In genomic region chr15:58547628-58548307, GRCh38 we compare ENCODE assay signal across 21 cellular contexts.
DNase-seq lines count a peak whose midpoint lies in the region; ATAC-seq, FAIRE-seq and TF ChIP-seq lines count a peak whose summit lies in the region.
"Had no signal": no experiment of that assay in that cellular context is flagged by ENCODE, and none has a peak within 500 bp of the region (broad histone marks: within the 10 kb centered on the region; RNA-seq: fewer than 3 reads in every experiment).

No MANE protein-coding gene starts in this region.

- peak overlapping the region; percentile 95 for H3K27ac ChIP-seq in A549
- peak overlapping the region; percentile 56 for H3K27ac ChIP-seq in GM23248
- peak overlapping the region; percentile 82 for H3K27ac ChIP-seq in mesodermal cell (ENCODE audit: low read depth, low read length, severe bottlenecking)
- H3K27ac ChIP-seq: epithelial cell of prostate, KMS-11, ovary had no signal

- H3K4me2 ChIP-seq in A549 (peak overlapping the region; percentile 85), GM23248 (ENCODE audit: unreplicated experiment) (peak overlapping the region; percentile 73)
- H3K4me2 ChIP-seq: KMS-11 had no signal

- H3K9me3 ChIP-seq in A549 (no peaks in the 10 kb centered on the region), GM23248 (ENCODE audit: low read depth) (no peaks in the 10 kb centered on the region), mesodermal cell (ENCODE audit: control insufficient read depth, low read length) (no peaks in the 10 kb centered on the region)
- H3K9me3 ChIP-seq: mucosa of descending colon, ovary had no signal

- no peak overlapping the region for H3K4me3 ChIP-seq in A549
- H3K4me3 ChIP-seq in GM23248 = no peak overlapping the region
- no peak overlapping the region for H3K4me3 ChIP-seq in mesodermal cell (ENCODE audit: extremely low read depth, insufficient read depth, low read length, poor library complexity, severe bottlenecking)
- H3K4me3 ChIP-seq in lower leg skin (ENCODE audit: low read depth, poor library complexity, severe bottlenecking) = no peak overlapping the region
- H3K4me3 ChIP-seq: mucosa of descending colon, ovary had no signal

- H3F3A ChIP-seq in GM23248 (ENCODE audit: insufficient read depth) = peaks cover 22% of the 10 kb centered on the region

- H4K20me1 ChIP-seq in GM23248 (ENCODE audit: insufficient read depth) = no peaks in the 10 kb centered on the region

- no peak for TF ChIP-seq CTCF in A549 (IDR thresholded peaks at IDR 0.05)
- TF ChIP-seq CTCF in lower leg skin (IDR thresholded peaks at IDR 0.05) = no peak

- CTCF ChIA-PET in A549 (lab: Yijun Ruan, JAX) = interaction anchor here (0.5 to 2.3 kb wide), 18 partner anchors 8 to 987 kb away, joined by 3 to 9 read pairs (median 3); partner anchors contain the start of gene MINDY2

- in situ Hi-C loops in GM23248 (cut with MboI) = no loop called here

- no peak for TF ChIP-seq POLR2A in A549 (IDR thresholded peaks at IDR 0.05; ENCODE audit: low read length)
- TF ChIP-seq POLR2A in lower leg skin (IDR thresholded peaks at IDR 0.05) = no peak

- peaks cover 56% of the 10 kb centered on the region for H3K4me1 Mint-ChIP-seq in activated T-helper 2 cell treated with anti-CD3 and anti-CD28 coated beads, Interferon-gamma antibody, Interleukin-2, Interleukin-4, amounts not matched to agents 10 μg/mL and 5 μg/mL and 100 μg/mL, durations not matched to agents 14 hours and 24 hours and 36 hours (ENCODE audit: low read depth)

- no peak overlapping the region for H2AFZ ChIP-seq in GM23248

- peak; percentile 31 to 33; a peak in 4 of 6 replicates for ATAC-seq in A549
- ATAC-seq: activated naive CD8-positive, alpha-beta T cell treated with anti-CD3 and anti-CD28 coated beads, Interleukin-2, amount 50 U/mL, for 24 hours; activated T-cell treated with anti-CD3 and anti-CD28 coated beads, Interleukin-2, amount 50 U/mL, for 72 hours; mucosa of descending colon had no signal

- POLR2A ChIA-PET in A549 (lab: Yijun Ruan, JAX) = interaction anchor here (0.6 to 2.5 kb wide), 20 partner anchors 11 to 278 kb away, joined by 3 to 38 read pairs (median 5); partner anchors contain the start of genes ADAM10 and MINDY2

- no peaks in the 10 kb centered on the region for H3K27me3 ChIP-seq in GM23248 (replicated peaks; ENCODE audit: insufficient read depth)
- H3K27me3 ChIP-seq: ovary had no signal

- WGBS in A549 (ENCODE audit: missing lambda C conversion rate) = 71% methylated on average over 9 of the region's 9 CpGs
- WGBS in GM23248 (ENCODE audit: low coverage in 1 of 2, low lambda C conversion rate in 2 of 2, missing lambda C conversion rate in 2 of 2), 2 experiments = 85 to 92% methylated on average over 9 of the region's 9 CpGs
- 93 to 100% methylated on average over 4 to 6 of the region's 9 CpGs for WGBS in mesodermal cell (ENCODE audit: insufficient coverage in 2 of 2), 2 experiments
- WGBS in lower leg skin, 2 donors = 91 to 95% methylated on average over 9 of the region's 9 CpGs

- H3K36me3 ChIP-seq in GM23248 (ENCODE audit: low read depth) (no peaks in the 10 kb centered on the region), mesodermal cell (ENCODE audit: control insufficient read depth, insufficient read depth, low read length) (no peaks in the 10 kb centered on the region)
- H3K36me3 ChIP-seq: ovary had no signal

- no peaks in the 10 kb centered on the region for H3K9me3 Mint-ChIP-seq in activated T-helper 2 cell treated with anti-CD3 and anti-CD28 coated beads, Interferon-gamma antibody, Interleukin-2, Interleukin-4, amounts not matched to agents 10 μg/mL and 5 μg/mL and 100 μg/mL, durations not matched to agents 14 hours and 24 hours and 36 hours
- H3K9me3 Mint-ChIP-seq: activated naive CD8-positive, alpha-beta T cell treated with anti-CD3 and anti-CD28 coated beads, Interleukin-2, amount 50 U/mL, for 24 hours; activated T-cell treated with anti-CD3 and anti-CD28 coated beads, Interleukin-2, amount 50 U/mL, for 72 hours; stimulated activated naive CD8-positive, alpha-beta T cell treated with anti-CD3 and anti-CD28 coated beads, Interleukin-15, Interleukin-2, amounts not matched to agents 100 ng/mL and 50 ng/mL, for 24 hours had no signal

- peak overlapping the region; percentile 21 for H3K27ac Mint-ChIP-seq in activated T-helper 2 cell treated with anti-CD3 and anti-CD28 coated beads, Interferon-gamma antibody, Interleukin-2, Interleukin-4, amounts not matched to agents 10 μg/mL and 5 μg/mL and 100 μg/mL, durations not matched to agents 14 hours and 24 hours and 36 hours
- H3K27ac Mint-ChIP-seq: activated T-cell treated with anti-CD3 and anti-CD28 coated beads, Interleukin-2, amount 50 U/mL, for 72 hours; stimulated activated naive CD8-positive, alpha-beta T cell treated with anti-CD3 and anti-CD28 coated beads, Interleukin-15, Interleukin-2, amounts not matched to agents 100 ng/mL and 50 ng/mL, for 24 hours had no signal

- no peak for TF ChIP-seq RAD21 in A549 (conservative IDR thresholded peaks at IDR 0.05 in 1 of 2, IDR thresholded peaks at IDR 0.05 in 1 of 2)

- H3K9me2 ChIP-seq in GM23248 (ENCODE audit: insufficient read depth) = no peaks in the 10 kb centered on the region

- H3K4me3 Mint-ChIP-seq in activated T-helper 2 cell treated with anti-CD3 and anti-CD28 coated beads, Interferon-gamma antibody, Interleukin-2, Interleukin-4, amounts not matched to agents 10 μg/mL and 5 μg/mL and 100 μg/mL, durations not matched to agents 14 hours and 24 hours and 36 hours (ENCODE audit: low read depth) = no peak overlapping the region
- H3K4me3 Mint-ChIP-seq: activated naive CD8-positive, alpha-beta T cell treated with anti-CD3 and anti-CD28 coated beads, Interleukin-2, amount 50 U/mL, for 24 hours; activated T-cell treated with anti-CD3 and anti-CD28 coated beads, Interleukin-2, amount 50 U/mL, for 72 hours; stimulated activated naive CD8-positive, alpha-beta T cell treated with anti-CD3 and anti-CD28 coated beads, Interleukin-15, Interleukin-2, amounts not matched to agents 100 ng/mL and 50 ng/mL, for 24 hours had no signal

- peaks cover 3% of the 10 kb centered on the region for H3K36me3 Mint-ChIP-seq in activated T-helper 2 cell treated with anti-CD3 and anti-CD28 coated beads, Interferon-gamma antibody, Interleukin-2, Interleukin-4, amounts not matched to agents 10 μg/mL and 5 μg/mL and 100 μg/mL, durations not matched to agents 14 hours and 24 hours and 36 hours (ENCODE audit: low read depth)

- peaks cover 55% of the 10 kb centered on the region for H3K4me1 ChIP-seq in A549
- H3K4me1 ChIP-seq in GM23248 (ENCODE audit: insufficient read depth) = peaks cover 39% of the 10 kb centered on the region
- peaks cover 62% of the 10 kb centered on the region for H3K4me1 ChIP-seq in mesodermal cell (ENCODE audit: control insufficient read depth, insufficient read depth, low read length, poor library complexity, severe bottlenecking)

- FAIRE-seq in A549 (lab: Jason Lieb, UNC) = no peak
- FAIRE-seq: colon had no signal

- TF ChIP-seq EP300 in A549 (IDR thresholded peaks at IDR 0.05) = no peak

- H3K27me3 Mint-ChIP-seq in activated T-helper 2 cell treated with anti-CD3 and anti-CD28 coated beads, Interferon-gamma antibody, Interleukin-2, Interleukin-4, amounts not matched to agents 10 μg/mL and 5 μg/mL and 100 μg/mL, durations not matched to agents 14 hours and 24 hours and 36 hours (ENCODE audit: low read depth) = no peaks in the 10 kb centered on the region
- H3K27me3 Mint-ChIP-seq: activated naive CD8-positive, alpha-beta T cell treated with anti-CD3 and anti-CD28 coated beads, Interleukin-2, amount 50 U/mL, for 24 hours; stimulated activated naive CD8-positive, alpha-beta T cell treated with anti-CD3 and anti-CD28 coated beads, Interleukin-15, Interleukin-2, amounts not matched to agents 100 ng/mL and 50 ng/mL, for 24 hours had no signal

- intact Hi-C loops in activated T-helper 2 cell treated with anti-CD3 and anti-CD28 coated beads, Interferon-gamma antibody, Interleukin-2, Interleukin-4, amounts not matched to agents 10 μg/mL and 5 μg/mL and 100 μg/mL, durations not matched to agents 14 hours and 24 hours and 36 hours (cut with micrococcal nuclease) = loop anchor here (5.0 to 10.0 kb wide), 3 partner anchors 75 to 273 kb away; no protein-coding TSS in a partner anchor
- intact Hi-C loops in lower leg skin (cut with DNase I; ENCODE audit: low total_unique reads) = loop anchor here (10.0 kb wide), 1 partner anchor 113 kb away; the partner anchor contains the start of gene LIPC

- H3K9ac ChIP-seq in GM23248 = no peak overlapping the region
- H3K9ac ChIP-seq: KMS-11 had no signal

- H3K79me2 ChIP-seq in GM23248 (ENCODE audit: insufficient read depth) = no peaks in the 10 kb centered on the region

- DNase-seq in A549 (ENCODE audit: low read depth in 1 of 2, low spot score in 1 of 2) = no peak
- no peak for DNase-seq in GM23248
- no peak for DNase-seq in activated T-helper 2 cell treated with anti-CD3 and anti-CD28 coated beads, Interferon-gamma antibody, Interleukin-2, Interleukin-4, amounts not matched to agents 10 μg/mL and 5 μg/mL and 100 μg/mL, durations not matched to agents 14 hours and 24 hours and 36 hours (ENCODE audit: low spot score)
- no peak for DNase-seq in lower leg skin (ENCODE audit: low spot score in 2 of 2)
- no peak for DNase-seq in stimulated activated CD4-positive, alpha-beta T cell treated with anti-CD3 and anti-CD28 coated beads, Interleukin-1b, Interleukin-23, amount 100 ng/mL, for 48 hours
- no peak for DNase-seq in kidney glomerular epithelial cell (lab: John Stamatoyannopoulos, UW)
- no peak for DNase-seq in SW 1271 (lab: John Stamatoyannopoulos, UW)
- DNase-seq: activated CD4-positive, alpha-beta T cell treated with anti-CD3 and anti-CD28 coated beads, Interleukin-2, amount 50 U/mL, for 4 hours; activated naive CD8-positive, alpha-beta T cell treated with anti-CD3 and anti-CD28 coated beads, Interleukin-2, amount 50 U/mL, for 24 hours; activated T-cell treated with anti-CD3 and anti-CD28 coated beads, Interleukin-2, amount 50 U/mL, for 72 hours; AML-193; DMS 273 treated with DMSO at 0.1 percent for 48 hours; mucosa of descending colon; NCI-H2171; ovary; T-helper 9 cell had no signal

TF ChIP-seq in A549, 52 proteins besides CTCF, POLR2A, EP300 and RAD21:
- TF ChIP-seq CEBPB (IDR thresholded peaks at IDR 0.05) = no peak
- no peak for TF ChIP-seq PBX3 (IDR thresholded peaks at IDR 0.05)
TF ChIP-seq in A549: peak in this region for 0.
